In the genomic region with DNA sequence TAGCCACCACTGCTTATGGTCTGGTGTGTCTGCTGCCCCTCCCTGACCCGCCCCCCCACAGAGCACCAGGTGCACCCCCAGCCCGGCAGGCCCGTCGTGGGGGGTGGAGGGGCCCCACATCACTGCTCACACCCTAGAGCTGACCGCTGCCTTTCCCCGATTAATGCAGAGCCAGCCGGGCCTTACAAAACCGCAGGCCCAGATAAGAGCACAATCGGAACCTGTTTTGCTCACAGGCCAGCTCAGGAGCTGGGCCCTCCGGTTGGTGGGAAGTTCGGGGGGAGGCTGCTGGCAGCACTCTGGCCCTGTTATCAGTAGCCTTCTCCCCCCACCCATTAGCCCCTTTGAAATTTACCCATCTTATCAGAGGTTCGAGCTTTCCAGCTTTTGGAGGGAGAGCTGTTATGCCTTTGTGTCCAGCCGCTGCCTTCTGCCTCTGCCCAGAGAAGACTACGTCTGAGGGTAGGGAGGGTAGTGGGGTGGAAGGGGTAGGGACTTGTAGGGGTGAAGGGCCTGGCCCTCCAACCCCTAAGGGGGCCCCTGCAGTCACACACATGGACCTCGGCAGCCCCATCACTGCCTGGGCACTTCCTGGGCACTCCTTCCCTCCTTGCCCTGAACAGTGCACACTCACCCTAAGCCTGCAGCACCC, we compare ENCODE assay signal across 24 cellular contexts. TPM values are rescaled to one million over a fixed set of nuclear protein-coding genes. Genes with fewer than 3 reads are reported as not detected.
DNase-seq lines count a peak whose midpoint lies in the region; ATAC-seq, FAIRE-seq and TF ChIP-seq lines count a peak whose summit lies in the region.
"Had no signal": no experiment of that assay in that cellular context is flagged by ENCODE, and none has a peak within 500 bp of the region (broad histone marks: within the 10 kb centered on the region; RNA-seq: fewer than 3 reads in every experiment).

No MANE protein-coding gene starts in this region.

- TF ChIP-seq POLR2A in HepG2 (IDR thresholded peaks at IDR 0.05; ENCODE audit: insufficient read depth in 1 of 2, low read depth in 2 of 2, low read length in 2 of 2) (no peak), right lobe of liver (IDR thresholded peaks at IDR 0.05) (no peak), K562 (conservative IDR thresholded peaks at IDR 0.05) (no peak)

- intact Hi-C loops in HepG2 (cut with micrococcal nuclease; ENCODE audit: unreplicated experiment) (loop anchor here (5.0 kb wide), 2 partner anchors 34 to 401 kb away; no protein-coding TSS in a partner anchor), right lobe of liver (cut with DNase I) (no loop called here), K562 (cut with micrococcal nuclease) (no loop called here)

- H3K9ac ChIP-seq in HepG2 (ENCODE audit: insufficient read depth, low read depth, low read length), result no peak overlapping the region
- peak overlapping the region in 1 of 2 experiments; percentile 70; a peak in 2 of 4 replicates for H3K9ac ChIP-seq in K562 (ENCODE audit: insufficient read depth in 1 of 2, low read depth in 2 of 2, low read length in 2 of 2)
- no peak overlapping the region for H3K9ac ChIP-seq in neuronal stem cell (ENCODE audit: low read depth, low read length, poor library complexity)
- H3K9ac ChIP-seq: BLaER1 treated with 17β-estradiol and CSF1 and Interleukin-3, amounts not matched to agents 10 nM and 100 nM; SK-N-SH had no signal

- H2BK12ac ChIP-seq in neuronal stem cell (ENCODE audit: low read length), result peak overlapping the region; percentile 0

- H3K4me3 ChIP-seq in HepG2 (replicated peaks in 1 of 3; ENCODE audit: insufficient read depth in 1 of 3, low read depth in 2 of 3, low read length in 3 of 3), result peak overlapping the region in 1 of 3 experiments; percentile 12; a peak in 1 of 6 replicates
- H3K4me3 ChIP-seq in right lobe of liver, result no peak overlapping the region
- no peak overlapping the region for H3K4me3 ChIP-seq in K562
- H3K4me3 ChIP-seq in neuronal stem cell (ENCODE audit: low read length in 2 of 2), result no peak overlapping the region
- H3K4me3 ChIP-seq: BLaER1 treated with 17β-estradiol and CSF1 and Interleukin-3, amounts not matched to agents 10 nM and 100 nM had no signal

- peaks cover 5% of the 10 kb centered on the region for H3K9me1 ChIP-seq in K562 (ENCODE audit: control insufficient read depth, insufficient read depth, low read length)

- H3K27ac ChIP-seq in HepG2 (ENCODE audit: extremely low read length, insufficient read depth, low read length), result no peak overlapping the region
- H3K27ac ChIP-seq in right lobe of liver, result no peak overlapping the region
- H3K27ac ChIP-seq in K562 (ENCODE audit: extremely low read depth, low read depth, low read length), result peak overlapping the region; percentile 18; the same call in 1 of the 3 replicates
- H3K27ac ChIP-seq in neuronal stem cell (replicated peaks; ENCODE audit: low read length), result no peak overlapping the region
- H3K27ac ChIP-seq: BLaER1 treated with 17β-estradiol and CSF1 and Interleukin-3, amounts not matched to agents 10 nM and 100 nM had no signal

- no peak overlapping the region for H3K14ac ChIP-seq in neuronal stem cell (ENCODE audit: low read length)

- no peak overlapping the region for H3K23ac ChIP-seq in neuronal stem cell (ENCODE audit: low read depth, low read length, poor library complexity)

- no peak overlapping the region for H3K4ac ChIP-seq in neuronal stem cell (ENCODE audit: low read length)

- peaks cover 61% of the 10 kb centered on the region for H3K4me1 ChIP-seq in HepG2 (ENCODE audit: insufficient read depth, low read length)
- H3K4me1 ChIP-seq in right lobe of liver, result no peaks in the 10 kb centered on the region
- H3K4me1 ChIP-seq in K562 (replicated peaks in 1 of 2; ENCODE audit: control insufficient read depth in 2 of 2, insufficient read depth in 2 of 2, low read length in 2 of 2), result peaks cover 44 to 74% of the 10 kb centered on the region in 2 experiments
- H3K4me1 ChIP-seq in neuronal stem cell (ENCODE audit: control insufficient read depth in 2 of 2, insufficient read depth in 1 of 2, low read depth in 1 of 2, low read length in 2 of 2), result peaks cover 17 to 21% of the 10 kb centered on the region in 2 donors
- H3K4me1 ChIP-seq: BLaER1 treated with 17β-estradiol and CSF1 and Interleukin-3, amounts not matched to agents 10 nM and 100 nM had no signal

- H4K8ac ChIP-seq in neuronal stem cell (ENCODE audit: low read depth, low read length), result no peak overlapping the region

- FAIRE-seq in HepG2 (lab: Jason Lieb, UNC) (no peak), K562 (lab: Jason Lieb, UNC) (peak; percentile 87)

- POLR2A ChIA-PET in HepG2 (lab: Yijun Ruan, JAX), result interaction anchor here (1.2 kb wide), 1 partner anchor 39 kb away, joined by 3 read pairs; no protein-coding TSS in a partner anchor
- POLR2A ChIA-PET in K562 (lab: Yijun Ruan, JAX), result interaction anchor here (0.6 to 1.3 kb wide), 8 partner anchors 12 to 329 kb away, joined by 3 to 5 read pairs (median 3); no protein-coding TSS in a partner anchor

- H3K79me2 ChIP-seq in HepG2 (ENCODE audit: insufficient read depth, low read length) (no peaks in the 10 kb centered on the region), K562 (ENCODE audit: control insufficient read depth, insufficient read depth, low read length) (no peaks in the 10 kb centered on the region)

- H4K20me1 ChIP-seq in HepG2 (ENCODE audit: insufficient read depth, low read length) (no peaks in the 10 kb centered on the region), K562 (replicated peaks; ENCODE audit: control insufficient read depth, insufficient read depth, low read length) (no peaks in the 10 kb centered on the region)
- H4K20me1 ChIP-seq: BLaER1 treated with 17β-estradiol and CSF1 and Interleukin-3, amounts not matched to agents 10 nM and 100 nM had no signal

- H2BK15ac ChIP-seq in neuronal stem cell (ENCODE audit: low read length), result no peak overlapping the region

- CTCF ChIA-PET in HepG2 (lab: Yijun Ruan, JAX; ENCODE audit: low intra/inter-chr PET ratio, low total read pairs), result no interaction called here
- CTCF ChIA-PET in K562 (lab: Yijun Ruan, JAX; ENCODE audit: low intra/inter-chr PET ratio), result no interaction called here

- peak overlapping the region; percentile 30 for H2BK5ac ChIP-seq in neuronal stem cell (ENCODE audit: low read length)

- H3K36me3 ChIP-seq in HepG2 (replicated peaks in 1 of 2; ENCODE audit: control insufficient read depth in 1 of 2, insufficient read depth in 2 of 2, low read length in 2 of 2), result no peaks in the 10 kb centered on the region
- no peaks in the 10 kb centered on the region for H3K36me3 ChIP-seq in right lobe of liver
- H3K36me3 ChIP-seq in K562 (ENCODE audit: control insufficient read depth, insufficient read depth, low read length), result no peaks in the 10 kb centered on the region
- H3K36me3 ChIP-seq in neuronal stem cell (replicated peaks in 1 of 2; ENCODE audit: control insufficient read depth in 2 of 2, insufficient read depth in 2 of 2, low read length in 2 of 2), result no peaks in the 10 kb centered on the region
- H3K36me3 ChIP-seq: BLaER1 treated with 17β-estradiol and CSF1 and Interleukin-3, amounts not matched to agents 10 nM and 100 nM had no signal

- ATAC-seq in HepG2, result no peak
- no peak for ATAC-seq in right lobe of liver
- ATAC-seq in K562, result peak; percentile 66
- ATAC-seq in HG03097 (IDR thresholded peaks at IDR 0.05; ENCODE audit: low FRiP score, unreplicated experiment), result no peak
- ATAC-seq: Panc1 had no signal

- no peak for TF ChIP-seq CTCF in HepG2 (CRISPR knock-in tag; IDR thresholded peaks at IDR 0.05)
- TF ChIP-seq CTCF in right lobe of liver (IDR thresholded peaks at IDR 0.05), result no peak
- TF ChIP-seq CTCF in K562 (IDR thresholded peaks at IDR 0.05 in 2 of 3, conservative IDR thresholded peaks at IDR 0.05 in 1 of 3; ENCODE audit: insufficient read depth in 2 of 3, low read depth in 1 of 3, low read length in 3 of 3), result no peak

- peak overlapping the region; percentile 41 for H3K4me2 ChIP-seq in HepG2 (ENCODE audit: low read depth, low read length)
- peak overlapping the region; percentile 58; the same call in 1 of the 2 replicates for H3K4me2 ChIP-seq in K562 (ENCODE audit: insufficient read depth, low read length)
- no peak overlapping the region for H3K4me2 ChIP-seq in neuronal stem cell (ENCODE audit: insufficient read depth, low read length, poor library complexity, severe bottlenecking)
- H3K4me2 ChIP-seq: BLaER1 treated with 17β-estradiol and CSF1 and Interleukin-3, amounts not matched to agents 10 nM and 100 nM; SK-N-SH had no signal

- H3K18ac ChIP-seq in neuronal stem cell (ENCODE audit: low read length), result peak overlapping the region; percentile 55

- H3K9me3 ChIP-seq in HepG2 (ENCODE audit: low read length) (no peaks in the 10 kb centered on the region), right lobe of liver (no peaks in the 10 kb centered on the region), K562 (replicated peaks; ENCODE audit: control insufficient read depth, insufficient read depth, low read depth, low read length) (peaks cover 8% of the 10 kb centered on the region), neuronal stem cell (replicated peaks in 1 of 2; ENCODE audit: control insufficient read depth in 2 of 2, insufficient read depth in 1 of 2, low read depth in 1 of 2, low read length in 2 of 2) (peaks cover 0 to 5% of the 10 kb centered on the region in 2 donors)
- H3K9me3 ChIP-seq: SK-N-SH had no signal

- H4K91ac ChIP-seq in neuronal stem cell (ENCODE audit: low read depth, low read length, poor library complexity), result no peak overlapping the region

- peak overlapping the region; percentile 43 for H2AK5ac ChIP-seq in neuronal stem cell (ENCODE audit: low read depth, low read length)

- in situ Hi-C loops in HepG2 (cut with HindIII; ENCODE audit: extremely low pct_ligation_motif_present, low pct_unique_long_range_greater_than_20kb), result no loop called here
- in situ Hi-C loops in K562 (cut with MboI), result no loop called here

- peak; percentile 39 for DNase-seq in HepG2 (ENCODE audit: low spot score)
- DNase-seq in right lobe of liver, result no peak
- peak; percentile 85 to 97 (median 90) for DNase-seq in K562 (ENCODE audit: extremely low read depth in 1 of 4, low spot score in 3 of 4)
- DNase-seq in neuronal stem cell (ENCODE audit: low spot score), result no peak
- no peak for DNase-seq in hippocampal formation (lab: John Stamatoyannopoulos, UW)
- DNase-seq in stimulated activated CD4-positive, alpha-beta T cell treated with anti-CD3 and anti-CD28 coated beads, Interleukin-4, amount 100 ng/mL, for 1 hour, result no peak
- DNase-seq: 8988T; CD4-positive, alpha-beta memory T cell; GDM1; Karpas-422; MV-4-11; NCI-H1105 treated with DMSO at 0.1 percent for 48 hours; NCI-H2029 treated with DMSO at 0.1 percent for 48 hours; NCI-H226; NCI-H510A treated with DMSO at 0.1 percent for 48 hours; NCI-H748 treated with DMSO at 0.1 percent for 48 hours; SIG-M5; SK-N-SH had no signal

- H2AFZ ChIP-seq in HepG2 (ENCODE audit: low read length), result no peak overlapping the region
- no peak overlapping the region for H2AFZ ChIP-seq in K562 (ENCODE audit: low read depth, low read length)
- peak overlapping the region; percentile 41 for H2AFZ ChIP-seq in neuronal stem cell (ENCODE audit: low read length)

- no peak for TF ChIP-seq RAD21 in HepG2 (CRISPR knock-in tag; IDR thresholded peaks at IDR 0.05)
- TF ChIP-seq RAD21 in K562 (CRISPR knock-in tag; conservative IDR thresholded peaks at IDR 0.05 in 1 of 2, IDR thresholded peaks at IDR 0.05 in 1 of 2), result no peak; a peak in 1 of 4 replicates

- no TSS peak for BruUV-seq in HepG2 (replicated peaks; lab: Mats Ljungman, UMichigan)
- BruUV-seq in K562 (replicated peaks; lab: Mats Ljungman, UMichigan), result no TSS peak

- H3K27me3 ChIP-seq in HepG2 (ENCODE audit: control insufficient read depth in 1 of 2, insufficient read depth in 2 of 2, low read length in 2 of 2), result peaks cover 6 to 41% of the 10 kb centered on the region in 2 experiments; a peak in 4 of 5 replicates
- H3K27me3 ChIP-seq in right lobe of liver, result no peaks in the 10 kb centered on the region
- no peaks in the 10 kb centered on the region for H3K27me3 ChIP-seq in K562 (ENCODE audit: control insufficient read depth in 2 of 2, insufficient read depth in 2 of 2, low read length in 2 of 2)
- no peaks in the 10 kb centered on the region for H3K27me3 ChIP-seq in neuronal stem cell (ENCODE audit: control insufficient read depth in 3 of 3, insufficient read depth in 3 of 3, low read depth in 1 of 3, low read length in 3 of 3)
- H3K27me3 ChIP-seq: BLaER1 treated with 17β-estradiol and CSF1 and Interleukin-3, amounts not matched to agents 10 nM and 100 nM had no signal

- WGBS in HepG2 (ENCODE audit: low lambda C conversion rate), result 2% methylated on average over 7 of the region's 15 CpGs
- WGBS in right lobe of liver (ENCODE audit: insufficient coverage, low coverage, low lambda C conversion rate, missing lambda C conversion rate), result 100% methylated on average over 2 of the region's 15 CpGs
- under 1% methylated on average over 15 of the region's 15 CpGs for WGBS in K562 (ENCODE audit: insufficient coverage, low coverage, missing lambda C conversion rate)
- no CpG with 5 or more reads among the region's 15 CpGs for WGBS in neuronal stem cell (ENCODE audit: extremely low coverage in 2 of 2, insufficient read length in 2 of 2, insufficient replicate concordance in 1 of 2), 2 donors

- H2BK120ac ChIP-seq in neuronal stem cell (ENCODE audit: low read depth, low read length), result no peak overlapping the region

- no peak for TF ChIP-seq EP300 in HepG2 (IDR thresholded peaks at IDR 0.05; ENCODE audit: low read depth in 2 of 2, low read length in 2 of 2)
- no peak for TF ChIP-seq EP300 in HepG2 (CRISPR knock-in tag; IDR thresholded peaks at IDR 0.05; ENCODE audit: borderline replicate concordance)
- peak; percentile 59; the same call in 1 of the 2 replicates for TF ChIP-seq EP300 in K562 (IDR thresholded peaks at IDR 0.05; ENCODE audit: low read length)

- H3K79me1 ChIP-seq in neuronal stem cell (ENCODE audit: low read depth, low read length), result no peaks in the 10 kb centered on the region

RNA-seq across cellular contexts. Expression of a gene that starts 6.9 kb away (rescaled TPM):
- total RNA-seq in HepG2 (2016; rRNA removed; fragmentation: Illumina TruSeq; extraction: Trizol) (not detected in 2 replicates), right lobe of liver (not detected), K562 (2014; rRNA removed) (0.08 TPM in 1 of 2 replicates, not detected in the other), K562 (2014; rRNA removed; fragmentation: Illumina TruSeq; extraction: Trizol) (not detected in 2 replicates), K562 (2015; rRNA removed; fragmentation: Illumina TruSeq; extraction: Trizol) (0.11 and 0.15 TPM in 2 replicates), K562 (2021) (0.11 and 0.16 TPM in 2 replicates)
- not detected in 2 replicates for total RNA-seq in HepG2 (2016; cell fraction: cytosol; rRNA removed; fragmentation: Illumina TruSeq; extraction: Trizol; ENCODE audit: low read depth)
- not detected in 2 replicates for total RNA-seq in HepG2 (2016; cell fraction: insoluble cytoplasmic fraction; rRNA removed; fragmentation: Illumina TruSeq; extraction: Trizol)
- not detected in 2 replicates for total RNA-seq in HepG2 (2016; cell fraction: membrane; rRNA removed; fragmentation: Illumina TruSeq; extraction: Trizol)
- not detected in 2 replicates for total RNA-seq in HepG2 (2016; cell fraction: nucleus; rRNA removed; fragmentation: Illumina TruSeq; extraction: Trizol)
- polyA plus RNA-seq in HepG2 (2011; rRNA removed) (0.03 TPM in 1 of 2 replicates, not detected in the other), K562 (2011; rRNA removed) (0.04 and 0.08 TPM in 2 replicates), K562 (2014; fragmentation: Illumina TruSeq; extraction: Trizol) (0.10 TPM in 1 of 2 replicates, not detected in the other), K562 (2014; fragmentation: Nextera tagmentation; extraction: Ambion mirVana) (not detected), K562 (2014; rRNA removed) (0.08 and 0.12 TPM in 2 replicates)
- not detected in 2 replicates for polyA plus RNA-seq in HepG2 (2011; cell fraction: cytosol; rRNA removed)
- polyA plus RNA-seq in HepG2 (2011; cell fraction: nucleus; rRNA removed), result 0.07 and 0.08 TPM in 2 replicates
- not detected in 2 replicates for polyA plus RNA-seq in HepG2 (2012)
- not detected in 2 replicates for polyA plus RNA-seq in HepG2 (2016; cell fraction: cytosol; fragmentation: Illumina TruSeq; extraction: Trizol; ENCODE audit: low read depth)
- polyA plus RNA-seq in HepG2 (2016; cell fraction: insoluble cytoplasmic fraction; fragmentation: Illumina TruSeq; extraction: Trizol; ENCODE audit: low read depth), result not detected in 2 replicates
- polyA plus RNA-seq in HepG2 (2016; cell fraction: membrane; fragmentation: Illumina TruSeq; extraction: Trizol; ENCODE audit: low read depth), result not detected in 2 replicates
- polyA plus RNA-seq in HepG2 (2016; cell fraction: nucleus; fragmentation: Illumina TruSeq; extraction: Trizol; ENCODE audit: insufficient read depth, low read depth), result not detected in 2 replicates
- not detected in 2 replicates for polyA minus RNA-seq in HepG2 (2011; rRNA and poly(A)+ RNA removed; ENCODE audit: low replicate concordance)
- polyA minus RNA-seq in HepG2 (2011; cell fraction: cytosol; rRNA and poly(A)+ RNA removed), result not detected in 2 replicates
- polyA minus RNA-seq in HepG2 (2011; cell fraction: nucleus; rRNA and poly(A)+ RNA removed), result not detected in 2 replicates
- total RNA-seq in K562 (2011; cell fraction: chromatin; rRNA removed; ENCODE audit: low replicate concordance), result not detected in 2 replicates
- 0.13 TPM in 1 of 2 replicates, not detected in the other for total RNA-seq in K562 (2011; cell fraction: nucleolus; rRNA removed)
- total RNA-seq in K562 (2011; cell fraction: nucleoplasm; rRNA removed), result 0.29 TPM in 1 of 2 replicates, not detected in the other
- 0.13 and 0.16 TPM in 2 replicates for polyA plus RNA-seq in K562 (2011; cell fraction: cytosol; rRNA removed)
- 0.23 and 0.35 TPM in 2 replicates for polyA plus RNA-seq in K562 (2011; cell fraction: nucleus; rRNA removed)
- polyA plus RNA-seq in K562 (2012), result 0.05 TPM in 1 of 2 replicates, not detected in the other
- not detected in 2 replicates for polyA minus RNA-seq in K562 (2011; rRNA and poly(A)+ RNA removed)
- not detected in 2 replicates for polyA minus RNA-seq in K562 (2011; cell fraction: cytosol; rRNA and poly(A)+ RNA removed)
- not detected in 2 replicates for polyA minus RNA-seq in K562 (2011; cell fraction: nucleus; rRNA and poly(A)+ RNA removed)
- 0.18 TPM for polyA plus RNA-seq in neuronal stem cell (2013, experiment 1 of 2)
- 0.18 TPM for polyA plus RNA-seq in neuronal stem cell (2013, experiment 2 of 2)
- total RNA-seq: CD4-positive, alpha-beta memory T cell; Daoy; M059J had no signal
- polyA plus RNA-seq: CD4-positive, alpha-beta memory T cell; IgD-negative memory B cell had no signal

Comparison
In these comparisons a context has a peak if more than half of its experiments do, and no peak if none do; other contexts are left out.
1. DNase-seq: peak in HepG2 (single experiment) and K562 (4 of 4); none in right lobe of liver (0 of 3), neuronal stem cell (single experiment), hippocampal formation (0 of 2) and stimulated activated CD4-positive, alpha-beta T cell treated with anti-CD3 and anti-CD28 coated beads, Interleukin-4, amount 100 ng/mL, for 1 hour (single experiment).